Comparison of ENCODE assay signal across 28 cellular contexts in the genomic region with DNA sequence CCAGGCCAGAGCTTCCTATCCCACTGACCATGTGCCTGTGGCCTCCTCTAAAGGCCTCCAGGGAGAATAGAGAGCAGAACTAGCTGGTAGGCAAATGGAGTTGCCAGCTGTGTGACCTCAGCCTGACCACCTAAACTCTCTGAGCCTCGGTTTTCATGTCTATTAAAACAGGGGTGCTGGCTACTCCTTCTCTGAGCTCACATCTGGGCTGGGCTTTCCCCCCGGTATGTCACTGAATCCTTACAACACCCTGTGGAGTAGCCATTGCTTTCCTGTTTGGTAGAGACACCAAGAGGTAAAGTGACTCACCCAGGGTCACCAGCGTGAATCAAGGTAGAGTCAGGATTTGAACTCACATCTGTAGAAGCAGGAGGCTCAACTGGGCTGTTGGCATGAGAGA.
"Had no signal": no experiment of that assay in that cellular context is flagged by ENCODE, and none has a peak within 500 bp of the region (broad histone marks: within the 10 kb centered on the region; RNA-seq: fewer than 3 reads in every experiment).

No MANE protein-coding gene starts in this region.

- H3K9me3 Mint-ChIP-seq: activated T-cell treated with anti-CD3 and anti-CD28 coated beads, Interleukin-2, amount 50 U/mL, for 4 hours; T-helper 2 cell treated with Interferon-gamma antibody and Interleukin-4, amounts not matched to agents 5 μg/mL and 100 μg/mL, for 36 hours had no signal

- ATAC-seq: activated CD4-positive, CD25-positive, alpha-beta regulatory T cell treated with anti-CD3 and anti-CD28 coated beads, Interleukin-2, amount 50 U/mL, for 24 hours; activated T-cell treated with anti-CD3 and anti-CD28 coated beads, Interleukin-2, amount 50 U/mL, for 4 hours; body of pancreas; Panc1; WTC11 had no signal

- H3K4me3 ChIP-seq: adrenal gland, body of pancreas, breast epithelium, SJSA1 had no signal

- H3K27me3 ChIP-seq: adrenal gland, body of pancreas, breast epithelium, SJSA1 had no signal

- H3K4me2 ChIP-seq: KMS-11, SK-N-SH had no signal

- H3K9me3 ChIP-seq: adrenal gland, body of pancreas, breast epithelium, SJSA1, SK-N-SH had no signal

- H3K36me3 ChIP-seq: adrenal gland, breast epithelium had no signal

- H3K27ac ChIP-seq: adrenal gland, body of pancreas, breast epithelium, KMS-11, SJSA1 had no signal

- H3K4me3 Mint-ChIP-seq: activated naive CD4-positive, alpha-beta T cell treated with anti-CD3 and anti-CD28 coated beads for 36 hours; activated T-cell treated with anti-CD3 and anti-CD28 coated beads, Interleukin-2, amount 50 U/mL, for 4 hours; activated T-helper 1 cell treated with anti-CD3 and anti-CD28 coated beads, Interleukin-12 subunit alpha, Interleukin-12 subunit beta, Interleukin-2, Interleukin-4 antibody, amounts not matched to agents 30 ng/mL and 10 ng/mL and 1 ng/mL, durations not matched to agents 14 hours and 24 hours and 36 hours; T-helper 1 cell treated with Interleukin-12 subunit alpha and Interleukin-12 subunit beta and Interleukin-4 antibody, amounts not matched to agents 30 μg/mL and 1 μg/mL, for 36 hours; T-helper 2 cell treated with Interferon-gamma antibody and Interleukin-4, amounts not matched to agents 5 μg/mL and 100 μg/mL, for 36 hours; WTC11 had no signal

- H3K9me2 ChIP-seq: SK-N-SH had no signal

- H3K4me1 ChIP-seq: adrenal gland, body of pancreas, breast epithelium, SJSA1 had no signal

- DNase-seq: activated CD4-positive, alpha-beta T cell treated with anti-CD3 and anti-CD28 coated beads for 4 hours; activated gamma-delta T cell treated with Interleukin-2 at 50 U/mL for 16 hours; activated naive CD4-positive, alpha-beta T cell treated with anti-CD3 and anti-CD28 coated beads for 36 hours; activated T-cell treated with anti-CD3 and anti-CD28 coated beads for 4 hours; activated T-cell treated with anti-CD3 and anti-CD28 coated beads, Interleukin-2, amount 50 U/mL, for 4 hours; body of pancreas; NCI-H1092 treated with DMSO at 0.1 percent for 48 hours; NCI-H1417; NCI-H146; NCI-H187; NCI-H2029 treated with DMSO at 0.1 percent for 48 hours; NCI-H2107; NCI-H2171; NCI-H510A; NCI-H526; NCI-H748 treated with DMSO at 0.1 percent for 48 hours; SHP77 treated with DMSO at 0.1 percent for 48 hours; SK-N-SH had no signal

- H3K9ac ChIP-seq: KMS-11, SK-N-SH had no signal

- H3K27ac Mint-ChIP-seq: activated naive CD4-positive, alpha-beta T cell treated with anti-CD3 and anti-CD28 coated beads for 36 hours; activated T-helper 1 cell treated with anti-CD3 and anti-CD28 coated beads, Interleukin-12 subunit alpha, Interleukin-12 subunit beta, Interleukin-2, Interleukin-4 antibody, amounts not matched to agents 30 ng/mL and 10 ng/mL and 1 ng/mL, durations not matched to agents 14 hours and 24 hours and 36 hours; T-helper 1 cell treated with Interleukin-12 subunit alpha and Interleukin-12 subunit beta and Interleukin-4 antibody, amounts not matched to agents 30 μg/mL and 1 μg/mL, for 36 hours; T-helper 2 cell treated with Interferon-gamma antibody and Interleukin-4, amounts not matched to agents 5 μg/mL and 100 μg/mL, for 36 hours; WTC11 had no signal
